Comparison of ENCODE assay signal across 1 cellular context in the genomic region with DNA sequence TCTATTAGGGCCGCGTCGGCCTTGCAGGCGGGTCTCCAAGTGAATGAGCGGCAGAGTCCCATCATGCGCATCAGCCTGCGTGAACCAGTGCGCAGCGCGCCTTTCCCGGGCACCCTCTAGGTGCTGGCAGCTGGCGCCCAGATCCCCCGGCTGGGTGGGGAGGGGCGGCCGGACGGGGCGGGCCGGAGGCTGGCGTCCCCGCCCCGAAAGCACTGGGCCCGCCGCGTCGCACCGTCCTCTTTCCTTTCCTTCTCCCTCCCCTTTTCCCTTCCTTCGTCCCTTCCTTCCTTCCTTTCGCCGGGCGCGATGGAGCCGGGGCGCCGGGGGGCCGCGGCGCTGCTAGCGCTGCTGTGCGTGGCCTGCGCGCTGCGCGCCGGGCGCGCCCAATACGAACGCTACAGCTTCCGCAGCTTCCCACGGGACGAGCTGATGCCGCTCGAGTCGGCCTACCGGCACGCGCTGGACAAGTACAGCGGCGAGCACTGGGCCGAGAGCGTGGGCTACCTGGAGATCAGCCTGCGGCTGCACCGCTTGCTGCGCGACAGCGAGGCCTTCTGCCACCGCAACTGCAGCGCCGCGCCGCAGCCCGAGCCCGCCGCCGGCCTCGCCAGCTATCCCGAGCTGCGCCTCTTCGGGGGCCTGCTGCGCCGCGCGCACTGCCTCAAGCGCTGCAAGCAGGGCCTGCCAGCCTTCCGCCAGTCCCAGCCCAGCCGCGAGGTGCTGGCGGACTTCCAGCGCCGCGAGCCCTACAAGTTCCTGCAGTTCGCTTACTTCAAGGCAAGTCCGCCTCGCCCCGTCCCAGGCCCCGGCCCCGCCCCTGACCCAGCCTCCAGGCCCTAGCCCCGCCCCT.
TF ChIP-seq lines count a peak whose summit lies in the region.

A gene (plus strand): TSS at position 243 of the 850 bp plus-strand sequence. CDS start 64 bp downstream, at position 307.

TF ChIP-seq in K562, 482 proteins besides CTCF, POLR2A, EP300 and RAD21 (continued from another document and continues in another):
- TF ChIP-seq, protein P1, sequence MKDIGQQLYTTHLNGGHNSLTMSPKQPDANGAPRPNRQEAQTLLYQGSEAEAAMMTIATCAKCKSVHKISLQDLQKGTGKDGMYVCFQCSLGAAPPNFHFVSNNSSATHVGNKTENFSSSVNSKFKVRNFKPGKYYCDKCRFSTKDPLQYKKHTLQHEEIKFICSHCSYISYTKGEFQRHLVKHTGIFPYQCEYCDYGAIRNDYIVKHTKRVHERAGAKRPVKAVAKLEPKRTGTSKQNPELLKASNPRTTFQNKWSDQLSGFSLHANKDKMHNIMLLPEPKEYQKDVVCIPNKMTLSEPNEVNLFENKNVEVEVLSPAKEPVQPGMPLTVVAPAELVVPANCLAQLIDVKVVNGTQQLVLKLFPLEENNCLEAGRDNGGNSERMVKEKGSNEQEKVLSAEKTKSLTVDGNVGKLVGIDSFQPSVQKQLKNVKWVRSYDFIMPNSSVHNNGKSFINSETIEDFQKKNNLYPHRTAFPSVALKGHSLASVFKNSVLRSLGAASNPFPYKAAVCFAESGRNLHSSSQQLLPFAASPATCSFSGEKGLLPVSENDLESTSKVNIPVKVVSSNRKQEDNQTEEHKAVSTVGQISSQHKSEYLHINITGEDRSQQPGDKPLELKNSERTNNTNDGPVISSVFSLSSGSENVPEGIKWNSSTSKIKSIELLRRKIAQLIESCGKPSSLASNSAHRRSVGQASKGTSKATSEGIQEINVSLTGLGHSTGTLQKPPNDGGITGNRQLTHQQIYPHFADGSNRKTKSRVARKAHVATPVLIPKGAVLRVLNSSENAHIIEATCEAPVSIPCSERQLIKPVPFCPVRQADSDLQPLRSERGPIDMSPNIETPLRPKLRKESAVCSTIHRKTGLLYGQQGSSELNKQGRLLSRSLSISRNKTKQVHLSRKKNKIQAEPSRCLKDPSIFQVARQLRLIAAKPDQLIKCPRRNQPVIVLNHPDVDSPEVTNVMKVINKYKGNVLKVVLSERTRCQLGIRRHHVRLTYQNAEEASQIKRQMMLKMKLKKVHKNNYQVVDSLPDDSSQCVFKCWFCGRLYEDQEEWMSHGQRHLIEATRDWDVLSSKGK (CRISPR knock-in tag; IDR thresholded peaks at IDR 0.05): no peak
- TF ChIP-seq NR1H2 (CRISPR knock-in tag; IDR thresholded peaks at IDR 0.05) (no peak), FOSL1 (tag; conservative IDR thresholded peaks at IDR 0.05) (no peak), SRSF1 (IDR thresholded peaks at IDR 0.05; ENCODE audit: low read depth, low read length) (no peak), ZNF589 (CRISPR knock-in tag; IDR thresholded peaks at IDR 0.05; ENCODE audit: low read depth) (no peak), ZNF197 (CRISPR knock-in tag; IDR thresholded peaks at IDR 0.05; ENCODE audit: low read depth) (no peak), LEF1 (IDR thresholded peaks at IDR 0.05) (no peak), ZNF507 (tag; conservative IDR thresholded peaks at IDR 0.05) (no peak), TCF7L2 (IDR thresholded peaks at IDR 0.05; ENCODE audit: low read depth, low read length) (no peak), HNRNPLL (IDR thresholded peaks at IDR 0.05; ENCODE audit: low read depth, low read length, poor library complexity, severe bottlenecking) (peak; percentile 97), NBN (IDR thresholded peaks at IDR 0.05; ENCODE audit: low read depth) (no peak), MTA2 (IDR thresholded peaks at IDR 0.05; ENCODE audit: low read depth) (no peak), PHF21A (IDR thresholded peaks at IDR 0.05; ENCODE audit: borderline replicate concordance, low read depth) (no peak), ETV1 (tag; conservative IDR thresholded peaks at IDR 0.05; ENCODE audit: low read depth) (no peak), SRSF7 (optimal IDR thresholded peaks at IDR 0.05; ENCODE audit: low read depth, low read length) (no peak), CTBP1 (IDR thresholded peaks at IDR 0.05; ENCODE audit: borderline replicate concordance) (peak; percentile 95), MCM2 (IDR thresholded peaks at IDR 0.05; ENCODE audit: low read depth) (no peak), SMARCE1 (IDR thresholded peaks at IDR 0.05) (no peak), XRCC4 (IDR thresholded peaks at IDR 0.05; ENCODE audit: extremely low read depth, insufficient read depth, insufficient read length) (no peak), ZC3H8 (IDR thresholded peaks at IDR 0.05) (no peak), NFRKB (IDR thresholded peaks at IDR 0.05; ENCODE audit: low read depth) (no peak), BRD4 (IDR thresholded peaks at IDR 0.05) (peak; percentile 41; the same call in 1 of the 2 replicates), ZFX (CRISPR knock-in tag; IDR thresholded peaks at IDR 0.05) (peak; percentile 99), ETV5 (CRISPR knock-in tag; IDR thresholded peaks at IDR 0.05; ENCODE audit: low read depth) (peak; percentile 62; the same call in 1 of the 2 replicates), JUND (IDR thresholded peaks at IDR 0.05; ENCODE audit: borderline replicate concordance, low read depth, low read length) (no peak), JUND (tag; IDR thresholded peaks at IDR 0.05; ENCODE audit: borderline replicate concordance, low read depth, low read length) (no peak; the same call in 2 of the 3 replicates), POLR3G (IDR thresholded peaks at IDR 0.05; ENCODE audit: extremely low read depth, insufficient read length, insufficient replicate concordance) (no peak), ZNF57 (CRISPR knock-in tag; IDR thresholded peaks at IDR 0.05) (peak; percentile 63; the same call in 1 of the 2 replicates), MCM7 (IDR thresholded peaks at IDR 0.05) (no peak), HDAC3 (IDR thresholded peaks at IDR 0.05; ENCODE audit: borderline replicate concordance, partially characterized antibody) (no peak), GTF2F1 (IDR thresholded peaks at IDR 0.05; ENCODE audit: low read depth, low read length) (peak; percentile 82), ZZZ3 (IDR thresholded peaks at IDR 0.05) (no peak), ZNF239 (CRISPR knock-in tag; IDR thresholded peaks at IDR 0.05) (no peak)
- TF ChIP-seq, protein P2, sequence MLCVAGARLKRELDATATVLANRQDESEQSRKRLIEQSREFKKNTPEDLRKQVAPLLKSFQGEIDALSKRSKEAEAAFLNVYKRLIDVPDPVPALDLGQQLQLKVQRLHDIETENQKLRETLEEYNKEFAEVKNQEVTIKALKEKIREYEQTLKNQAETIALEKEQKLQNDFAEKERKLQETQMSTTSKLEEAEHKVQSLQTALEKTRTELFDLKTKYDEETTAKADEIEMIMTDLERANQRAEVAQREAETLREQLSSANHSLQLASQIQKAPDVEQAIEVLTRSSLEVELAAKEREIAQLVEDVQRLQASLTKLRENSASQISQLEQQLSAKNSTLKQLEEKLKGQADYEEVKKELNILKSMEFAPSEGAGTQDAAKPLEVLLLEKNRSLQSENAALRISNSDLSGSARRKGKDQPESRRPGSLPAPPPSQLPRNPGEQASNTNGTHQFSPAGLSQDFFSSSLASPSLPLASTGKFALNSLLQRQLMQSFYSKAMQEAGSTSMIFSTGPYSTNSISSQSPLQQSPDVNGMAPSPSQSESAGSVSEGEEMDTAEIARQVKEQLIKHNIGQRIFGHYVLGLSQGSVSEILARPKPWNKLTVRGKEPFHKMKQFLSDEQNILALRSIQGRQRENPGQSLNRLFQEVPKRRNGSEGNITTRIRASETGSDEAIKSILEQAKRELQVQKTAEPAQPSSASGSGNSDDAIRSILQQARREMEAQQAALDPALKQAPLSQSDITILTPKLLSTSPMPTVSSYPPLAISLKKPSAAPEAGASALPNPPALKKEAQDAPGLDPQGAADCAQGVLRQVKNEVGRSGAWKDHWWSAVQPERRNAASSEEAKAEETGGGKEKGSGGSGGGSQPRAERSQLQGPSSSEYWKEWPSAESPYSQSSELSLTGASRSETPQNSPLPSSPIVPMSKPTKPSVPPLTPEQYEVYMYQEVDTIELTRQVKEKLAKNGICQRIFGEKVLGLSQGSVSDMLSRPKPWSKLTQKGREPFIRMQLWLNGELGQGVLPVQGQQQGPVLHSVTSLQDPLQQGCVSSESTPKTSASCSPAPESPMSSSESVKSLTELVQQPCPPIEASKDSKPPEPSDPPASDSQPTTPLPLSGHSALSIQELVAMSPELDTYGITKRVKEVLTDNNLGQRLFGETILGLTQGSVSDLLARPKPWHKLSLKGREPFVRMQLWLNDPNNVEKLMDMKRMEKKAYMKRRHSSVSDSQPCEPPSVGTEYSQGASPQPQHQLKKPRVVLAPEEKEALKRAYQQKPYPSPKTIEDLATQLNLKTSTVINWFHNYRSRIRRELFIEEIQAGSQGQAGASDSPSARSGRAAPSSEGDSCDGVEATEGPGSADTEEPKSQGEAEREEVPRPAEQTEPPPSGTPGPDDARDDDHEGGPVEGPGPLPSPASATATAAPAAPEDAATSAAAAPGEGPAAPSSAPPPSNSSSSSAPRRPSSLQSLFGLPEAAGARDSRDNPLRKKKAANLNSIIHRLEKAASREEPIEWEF (CRISPR knock-in tag; IDR thresholded peaks at IDR 0.05): no peak
- TF ChIP-seq, protein P3, sequence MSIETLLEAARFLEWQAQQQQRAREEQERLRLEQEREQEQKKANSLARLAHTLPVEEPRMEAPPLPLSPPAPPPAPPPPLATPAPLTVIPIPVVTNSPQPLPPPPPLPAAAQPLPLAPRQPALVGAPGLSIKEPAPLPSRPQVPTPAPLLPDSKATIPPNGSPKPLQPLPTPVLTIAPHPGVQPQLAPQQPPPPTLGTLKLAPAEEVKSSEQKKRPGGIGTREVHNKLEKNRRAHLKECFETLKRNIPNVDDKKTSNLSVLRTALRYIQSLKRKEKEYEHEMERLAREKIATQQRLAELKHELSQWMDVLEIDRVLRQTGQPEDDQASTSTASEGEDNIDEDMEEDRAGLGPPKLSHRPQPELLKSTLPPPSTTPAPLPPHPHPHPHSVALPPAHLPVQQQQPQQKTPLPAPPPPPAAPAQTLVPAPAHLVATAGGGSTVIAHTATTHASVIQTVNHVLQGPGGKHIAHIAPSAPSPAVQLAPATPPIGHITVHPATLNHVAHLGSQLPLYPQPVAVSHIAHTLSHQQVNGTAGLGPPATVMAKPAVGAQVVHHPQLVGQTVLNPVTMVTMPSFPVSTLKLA (conservative IDR thresholded peaks at IDR 0.05): peak in 1 of 2 experiments; percentile 71; a peak in 2 of 4 replicates
- TF ChIP-seq, protein P4, sequence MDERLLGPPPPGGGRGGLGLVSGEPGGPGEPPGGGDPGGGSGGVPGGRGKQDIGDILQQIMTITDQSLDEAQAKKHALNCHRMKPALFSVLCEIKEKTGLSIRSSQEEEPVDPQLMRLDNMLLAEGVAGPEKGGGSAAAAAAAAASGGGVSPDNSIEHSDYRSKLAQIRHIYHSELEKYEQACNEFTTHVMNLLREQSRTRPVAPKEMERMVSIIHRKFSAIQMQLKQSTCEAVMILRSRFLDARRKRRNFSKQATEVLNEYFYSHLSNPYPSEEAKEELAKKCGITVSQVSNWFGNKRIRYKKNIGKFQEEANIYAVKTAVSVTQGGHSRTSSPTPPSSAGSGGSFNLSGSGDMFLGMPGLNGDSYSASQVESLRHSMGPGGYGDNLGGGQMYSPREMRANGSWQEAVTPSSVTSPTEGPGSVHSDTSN (CRISPR knock-in tag; IDR thresholded peaks at IDR 0.05; ENCODE audit: low read depth): no peak
- TF ChIP-seq, protein P4 (tag; conservative IDR thresholded peaks at IDR 0.05; ENCODE audit: low read depth): no peak
- TF ChIP-seq, protein P5, sequence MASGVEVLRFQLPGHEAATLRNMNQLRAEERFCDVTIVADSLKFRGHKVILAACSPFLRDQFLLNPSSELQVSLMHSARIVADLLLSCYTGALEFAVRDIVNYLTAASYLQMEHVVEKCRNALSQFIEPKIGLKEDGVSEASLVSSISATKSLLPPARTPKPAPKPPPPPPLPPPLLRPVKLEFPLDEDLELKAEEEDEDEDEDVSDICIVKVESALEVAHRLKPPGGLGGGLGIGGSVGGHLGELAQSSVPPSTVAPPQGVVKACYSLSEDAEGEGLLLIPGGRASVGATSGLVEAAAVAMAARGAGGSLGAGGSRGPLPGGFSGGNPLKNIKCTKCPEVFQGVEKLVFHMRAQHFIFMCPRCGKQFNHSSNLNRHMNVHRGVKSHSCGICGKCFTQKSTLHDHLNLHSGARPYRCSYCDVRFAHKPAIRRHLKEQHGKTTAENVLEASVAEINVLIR (CRISPR knock-in tag; IDR thresholded peaks at IDR 0.05): 0 out of 2 replicates have a peak, but pooled peaks have one; percentile 12
- TF ChIP-seq, protein P6, sequence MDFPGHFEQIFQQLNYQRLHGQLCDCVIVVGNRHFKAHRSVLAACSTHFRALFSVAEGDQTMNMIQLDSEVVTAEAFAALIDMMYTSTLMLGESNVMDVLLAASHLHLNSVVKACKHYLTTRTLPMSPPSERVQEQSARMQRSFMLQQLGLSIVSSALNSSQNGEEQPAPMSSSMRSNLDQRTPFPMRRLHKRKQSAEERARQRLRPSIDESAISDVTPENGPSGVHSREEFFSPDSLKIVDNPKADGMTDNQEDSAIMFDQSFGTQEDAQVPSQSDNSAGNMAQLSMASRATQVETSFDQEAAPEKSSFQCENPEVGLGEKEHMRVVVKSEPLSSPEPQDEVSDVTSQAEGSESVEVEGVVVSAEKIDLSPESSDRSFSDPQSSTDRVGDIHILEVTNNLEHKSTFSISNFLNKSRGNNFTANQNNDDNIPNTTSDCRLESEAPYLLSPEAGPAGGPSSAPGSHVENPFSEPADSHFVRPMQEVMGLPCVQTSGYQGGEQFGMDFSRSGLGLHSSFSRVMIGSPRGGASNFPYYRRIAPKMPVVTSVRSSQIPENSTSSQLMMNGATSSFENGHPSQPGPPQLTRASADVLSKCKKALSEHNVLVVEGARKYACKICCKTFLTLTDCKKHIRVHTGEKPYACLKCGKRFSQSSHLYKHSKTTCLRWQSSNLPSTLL (IDR thresholded peaks at IDR 0.05): no peak
- TF ChIP-seq, protein P7, sequence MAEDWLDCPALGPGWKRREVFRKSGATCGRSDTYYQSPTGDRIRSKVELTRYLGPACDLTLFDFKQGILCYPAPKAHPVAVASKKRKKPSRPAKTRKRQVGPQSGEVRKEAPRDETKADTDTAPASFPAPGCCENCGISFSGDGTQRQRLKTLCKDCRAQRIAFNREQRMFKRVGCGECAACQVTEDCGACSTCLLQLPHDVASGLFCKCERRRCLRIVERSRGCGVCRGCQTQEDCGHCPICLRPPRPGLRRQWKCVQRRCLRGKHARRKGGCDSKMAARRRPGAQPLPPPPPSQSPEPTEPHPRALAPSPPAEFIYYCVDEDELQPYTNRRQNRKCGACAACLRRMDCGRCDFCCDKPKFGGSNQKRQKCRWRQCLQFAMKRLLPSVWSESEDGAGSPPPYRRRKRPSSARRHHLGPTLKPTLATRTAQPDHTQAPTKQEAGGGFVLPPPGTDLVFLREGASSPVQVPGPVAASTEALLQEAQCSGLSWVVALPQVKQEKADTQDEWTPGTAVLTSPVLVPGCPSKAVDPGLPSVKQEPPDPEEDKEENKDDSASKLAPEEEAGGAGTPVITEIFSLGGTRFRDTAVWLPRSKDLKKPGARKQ (CRISPR knock-in tag; IDR thresholded peaks at IDR 0.05): no peak
